8 cellular contexts compared by ENCODE assay signal in genomic region chr20:10434467-10434831, GRCh38. TPM values are rescaled to one million over a fixed set of nuclear protein-coding genes. Genes with fewer than 3 reads are reported as not detected.
A peak's percentile ranks its signal among the peaks of the same experiment; 100 is the strongest.
DNase-seq lines count a peak whose midpoint lies in the region; ATAC-seq and TF ChIP-seq lines count a peak whose summit lies in the region.

No MANE protein-coding gene starts in this region.

- peaks cover 8% of the 10 kb centered on the region for H3K36me3 Mint-ChIP-seq in T-helper 2 cell treated with Interferon-gamma antibody and Interleukin-4, amounts not matched to agents 5 μg/mL and 100 μg/mL, for 36 hours (ENCODE audit: low read depth)

- peak overlapping the region; percentile 94 for H3K4me3 Mint-ChIP-seq in T-helper 2 cell treated with Interferon-gamma antibody and Interleukin-4, amounts not matched to agents 5 μg/mL and 100 μg/mL, for 36 hours

- no peaks in the 10 kb centered on the region for H3K9me3 Mint-ChIP-seq in T-helper 2 cell treated with Interferon-gamma antibody and Interleukin-4, amounts not matched to agents 5 μg/mL and 100 μg/mL, for 36 hours

- WGBS in hepatocyte (ENCODE audit: low lambda C conversion rate, missing lambda C conversion rate), result 1% methylated on average over 17 of the region's 17 CpGs
- WGBS in aorta, 2 donors, result 0% methylated on average over 17 of the region's 17 CpGs

- H3K4me1 ChIP-seq in hepatocyte (ENCODE audit: insufficient read depth), result peaks cover 6% of the 10 kb centered on the region
- H3K4me1 ChIP-seq in rectal smooth muscle tissue (ENCODE audit: control insufficient read depth, insufficient read depth, low read length), result no peaks in the 10 kb centered on the region
- no peaks in the 10 kb centered on the region for H3K4me1 ChIP-seq in aorta (ENCODE audit: control insufficient read depth in 1 of 2, insufficient read depth in 2 of 2, low read length in 2 of 2)

- TF ChIP-seq CTCF in astrocyte of the cerebellum (IDR thresholded peaks at IDR 0.05; ENCODE audit: low read depth, low read length, missing control alignments), result no peak
- TF ChIP-seq CTCF in hepatocyte (IDR thresholded peaks at IDR 0.05; ENCODE audit: poor library complexity), result no peak

- in situ Hi-C loops in astrocyte of the cerebellum (cut with HindIII; ENCODE audit: low sequenced_read_pairs), result no loop called here

- H3K27me3 ChIP-seq in hepatocyte (no peaks in the 10 kb centered on the region), rectal smooth muscle tissue (ENCODE audit: control insufficient read depth, insufficient read depth, low read length) (no peaks in the 10 kb centered on the region), aorta (ENCODE audit: control insufficient read depth in 1 of 2, insufficient read depth in 2 of 2, low read length in 1 of 2) (no peaks in the 10 kb centered on the region)

- H4K20me1 ChIP-seq in hepatocyte (ENCODE audit: insufficient read depth, poor library complexity, severe bottlenecking), result no peaks in the 10 kb centered on the region

- H3K27ac ChIP-seq in hepatocyte (peak overlapping the region; percentile 90), rectal smooth muscle tissue (ENCODE audit: low read depth, low read length) (peak overlapping the region; percentile 93), aorta (ENCODE audit: low read depth in 1 of 2, low read length in 2 of 2) (peak overlapping the region; percentile 55 to 72)

- H3K4me2 ChIP-seq in hepatocyte, result peak overlapping the region; percentile 87

- ATAC-seq in HG02885 (IDR thresholded peaks at IDR 0.05; ENCODE audit: poor library complexity, unreplicated experiment), result peak; percentile 38
- peak; percentile 96 for ATAC-seq in aorta (ENCODE audit: low FRiP score)

- peak overlapping the region; percentile 76 for H3K9ac ChIP-seq in rectal smooth muscle tissue (ENCODE audit: low read length)

- intact Hi-C loops in aorta (cut with DNase I), result loop anchor here (2.0 to 10.0 kb wide), 3 partner anchors 216 to 1110 kb away; partner anchors contain the start of gene SNAP25 (in 1 of the 2)

- no peaks in the 10 kb centered on the region for H3K9me2 ChIP-seq in hepatocyte (replicated peaks; ENCODE audit: insufficient read depth)

- H3K9me3 ChIP-seq in hepatocyte (ENCODE audit: low read depth), result no peaks in the 10 kb centered on the region
- no peaks in the 10 kb centered on the region for H3K9me3 ChIP-seq in aorta (ENCODE audit: control insufficient read depth, low read length)

- peak overlapping the region; percentile 95 for H3K27ac Mint-ChIP-seq in T-helper 2 cell treated with Interferon-gamma antibody and Interleukin-4, amounts not matched to agents 5 μg/mL and 100 μg/mL, for 36 hours

- DNase-seq in NCI-H1694 treated with DMSO at 0.1 percent for 48 hours (lab: John Stamatoyannopoulos, UW), result peak; percentile 93
- peak; percentile 77 for DNase-seq in T-helper 2 cell treated with Interferon-gamma antibody and Interleukin-4, amounts not matched to agents 5 μg/mL and 100 μg/mL, for 36 hours (ENCODE audit: low spot score)
- peak; percentile 99 for DNase-seq in astrocyte of the cerebellum (ENCODE audit: low read depth)
- DNase-seq in hepatocyte (ENCODE audit: low spot score), result peak; percentile 97
- peak; percentile 91 to 94 for DNase-seq in aorta

- H3K27me3 Mint-ChIP-seq in T-helper 2 cell treated with Interferon-gamma antibody and Interleukin-4, amounts not matched to agents 5 μg/mL and 100 μg/mL, for 36 hours (ENCODE audit: low read depth), result no peaks in the 10 kb centered on the region

- peaks cover 69% of the 10 kb centered on the region for H3K79me2 ChIP-seq in hepatocyte

- H3K4me3 ChIP-seq in astrocyte of the cerebellum (ENCODE audit: low read depth, low read length) (peak overlapping the region; percentile 79), hepatocyte (peak overlapping the region; percentile 50), rectal smooth muscle tissue (ENCODE audit: low read length) (peak overlapping the region; percentile 96), aorta (ENCODE audit: low read length in 2 of 2) (peak overlapping the region; percentile 69 to 92)

- H3K36me3 ChIP-seq in hepatocyte (replicated peaks; ENCODE audit: insufficient read depth, low read depth), result no peaks in the 10 kb centered on the region
- H3K36me3 ChIP-seq in rectal smooth muscle tissue (ENCODE audit: control insufficient read depth, insufficient read depth, low read length), result no peaks in the 10 kb centered on the region
- H3K36me3 ChIP-seq in aorta (ENCODE audit: control insufficient read depth in 1 of 2, insufficient read depth in 2 of 2, low read length in 1 of 2), result no peaks in the 10 kb centered on the region

- peak overlapping the region; percentile 67 for H2AFZ ChIP-seq in hepatocyte

- H3K4me1 Mint-ChIP-seq in T-helper 2 cell treated with Interferon-gamma antibody and Interleukin-4, amounts not matched to agents 5 μg/mL and 100 μg/mL, for 36 hours (ENCODE audit: low read depth), result peaks cover 46% of the 10 kb centered on the region

- TF ChIP-seq POLR2A in GM15510 (IDR thresholded peaks at IDR 0.05; ENCODE audit: borderline replicate concordance, extremely low read depth, insufficient read length), result peak; percentile 63

RNA-seq across cellular contexts. Expression of gene MKKS, which starts 0.4 kb away (rescaled TPM):
- total RNA-seq in hepatocyte (17.4 and 17.5 TPM in 2 replicates), aorta (10 to 100 TPM; 12.0 to 15.3 TPM)
- polyA plus RNA-seq in hepatocyte (8.3 and 15.0 TPM in 2 replicates), aorta (10 to 100 TPM; 18.5 to 19.4 TPM)

RNA-seq across cellular contexts. Expression of gene SLX4IP, which starts 0.7 kb away (rescaled TPM):
- total RNA-seq in hepatocyte, result 4.7 and 5.7 TPM in 2 replicates
- 2.9 TPM in 2 replicates for polyA plus RNA-seq in hepatocyte
- 1 to 10 TPM; 3.5 to 5.6 TPM for total RNA-seq in aorta
- polyA plus RNA-seq in aorta, result 1 to 10 TPM; 1.4 to 3.0 TPM

Comparison
In these comparisons a context has a peak if more than half of its experiments do, and no peak if none do; other contexts are left out.
1. Peak in every context shown above with its lines: DNase-seq, ATAC-seq, H3K4me3 ChIP-seq and H3K27ac ChIP-seq.